Comparison of ENCODE assay signal across 1 cellular context in genomic region chr16:29961127-29961478, GRCh38.
TF ChIP-seq lines count a peak whose summit lies in the region.

No MANE protein-coding gene starts in this region.

TF ChIP-seq in liver, 16 proteins besides CTCF, POLR2A, EP300 and RAD21 (continued from another document):
- TF ChIP-seq MAX (IDR thresholded peaks at IDR 0.05) (no peak), ZBTB33 (IDR thresholded peaks at IDR 0.05) (no peak), YY1 (IDR thresholded peaks at IDR 0.05) (no peak), SP1 (IDR thresholded peaks at IDR 0.05) (no peak), JUND (IDR thresholded peaks at IDR 0.05) (no peak)
